In the genomic region with DNA sequence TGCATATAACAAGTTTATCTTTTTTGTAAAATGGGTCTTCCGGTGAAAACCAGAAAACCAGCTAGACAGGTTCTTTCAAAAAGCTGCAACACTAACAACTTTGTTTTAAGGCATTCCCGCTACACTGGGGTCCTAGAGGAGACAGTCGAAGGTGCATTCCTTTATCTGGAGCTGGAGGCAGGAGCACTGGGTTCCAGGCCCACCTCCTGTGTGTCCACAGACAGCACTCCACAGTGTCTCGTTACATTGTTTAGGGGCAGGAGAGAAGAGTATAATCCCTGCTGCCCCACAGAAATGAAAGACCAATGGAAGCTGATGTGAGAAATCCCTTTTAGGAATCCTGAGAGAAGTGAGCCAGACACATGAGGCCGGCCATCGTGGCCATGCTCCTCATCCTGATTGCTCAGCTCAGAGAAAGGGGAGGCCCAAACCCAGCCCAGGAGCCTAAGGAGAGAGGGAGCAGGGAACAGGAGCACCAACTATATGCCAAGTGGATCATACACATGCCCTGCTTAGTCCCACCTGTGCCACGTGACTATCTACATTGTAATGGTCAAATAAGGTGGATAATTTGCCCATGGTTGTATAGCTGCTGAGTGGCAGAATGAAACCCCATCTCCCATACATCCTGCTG, we compare ENCODE assay signal across 27 cellular contexts. TPM values are rescaled to one million over a fixed set of nuclear protein-coding genes. Genes with fewer than 3 reads are reported as not detected.
DNase-seq lines count a peak whose midpoint lies in the region; ATAC-seq and TF ChIP-seq lines count a peak whose summit lies in the region.
"Had no signal": no experiment of that assay in that cellular context is flagged by ENCODE, and none has a peak within 500 bp of the region (broad histone marks: within the 10 kb centered on the region; RNA-seq: fewer than 3 reads in every experiment).

No MANE protein-coding gene starts in this region.

- H3K9me2 ChIP-seq in HCT116 (ENCODE audit: insufficient read depth): no peaks in the 10 kb centered on the region

- H3K27ac Mint-ChIP-seq in T-helper 2 cell treated with Interferon-gamma antibody and Interleukin-4, amounts not matched to agents 5 μg/mL and 100 μg/mL, for 36 hours: no peak overlapping the region
- H3K27ac Mint-ChIP-seq in nephron progenitor cell: peak overlapping the region; percentile 72
- H3K27ac Mint-ChIP-seq: activated naive CD8-positive, alpha-beta T cell; activated T-cell treated with anti-CD3 and anti-CD28 coated beads, Interleukin-2, amount 50 U/mL, for 24 hours; CD4-positive, alpha-beta T cell; T-helper 1 cell treated with Interleukin-12 subunit alpha and Interleukin-12 subunit beta and Interleukin-4 antibody, amounts not matched to agents 30 μg/mL and 1 μg/mL, for 36 hours had no signal

- H3K4me3 ChIP-seq in HCT116 (replicated peaks in 1 of 2; ENCODE audit: low read depth in 1 of 2, low read length in 2 of 2) (no peak overlapping the region), coronary artery (no peak overlapping the region), mammary epithelial cell (replicated peaks in 1 of 3; ENCODE audit: insufficient read depth in 1 of 3, low read depth in 2 of 3, low read length in 3 of 3) (no peak overlapping the region), spleen (no peak overlapping the region)
- H3K4me3 ChIP-seq: breast epithelium, sigmoid colon, stomach had no signal

- no peak for TF ChIP-seq CTCF in HCT116 (IDR thresholded peaks at IDR 0.05 in 2 of 3, conservative IDR thresholded peaks at IDR 0.05 in 1 of 3; ENCODE audit: borderline replicate concordance in 1 of 3, insufficient read depth in 1 of 3, low read depth in 2 of 3, low read length in 2 of 3)
- no peak for TF ChIP-seq CTCF in coronary artery (IDR thresholded peaks at IDR 0.05)
- TF ChIP-seq CTCF in nephron progenitor cell (IDR thresholded peaks at IDR 0.05): no peak
- TF ChIP-seq CTCF in mammary epithelial cell (conservative IDR thresholded peaks at IDR 0.05 in 1 of 2, IDR thresholded peaks at IDR 0.05 in 1 of 2; ENCODE audit: extremely low read depth in 1 of 2, insufficient read depth in 1 of 2, low read depth in 1 of 2, low read length in 2 of 2): no peak
- no peak for TF ChIP-seq CTCF in spleen (IDR thresholded peaks at IDR 0.05 in 8 of 11, conservative IDR thresholded peaks at IDR 0.05 in 3 of 11)

- no peaks in the 10 kb centered on the region for H3K79me2 ChIP-seq in HCT116 (ENCODE audit: insufficient read depth, low read length)
- H3K79me2 ChIP-seq in mammary epithelial cell (ENCODE audit: insufficient read depth, low read length): no peaks in the 10 kb centered on the region

- no peaks in the 10 kb centered on the region for H3K36me3 ChIP-seq in HCT116 (ENCODE audit: control insufficient read depth in 1 of 2, insufficient read depth in 2 of 2, low read length in 2 of 2)
- H3K36me3 ChIP-seq in mammary epithelial cell (ENCODE audit: insufficient read depth, low read length): no peaks in the 10 kb centered on the region
- peaks cover 0 to 19% (median 0%) of the 10 kb centered on the region in 6 donors for H3K36me3 ChIP-seq in spleen
- H3K36me3 ChIP-seq: breast epithelium, sigmoid colon had no signal

- RAD21 ChIA-PET in HCT116 (lab: Charles Lee; ENCODE audit: low non-redundant PET in 1 of 2, low total read pairs in 2 of 2, uncharacterized antibody in 2 of 2, unreplicated experiment in 2 of 2): no interaction called here

- POLR2A ChIA-PET in HCT116 (lab: Charles Lee): no interaction called here

- intact Hi-C loops in HCT116 (cut with micrococcal nuclease) (no loop called here), mammary epithelial cell (cut with micrococcal nuclease) (no loop called here), spleen (cut with DNase I; ENCODE audit: low total_unique reads) (no loop called here)

- peak; percentile 2 for DNase-seq in T-helper 2 cell treated with Interferon-gamma antibody and Interleukin-4, amounts not matched to agents 5 μg/mL and 100 μg/mL, for 36 hours (ENCODE audit: low spot score)
- no peak for DNase-seq in T-helper 2 cell
- no peak for DNase-seq in HCT116 (ENCODE audit: low read depth, low spot score)
- DNase-seq in coronary artery (ENCODE audit: low spot score): peak; percentile 46
- no peak for DNase-seq in nephron progenitor cell
- DNase-seq in mammary epithelial cell: no peak
- DNase-seq in spleen: no peak
- no peak for DNase-seq in dermis blood vessel endothelial cell
- DNase-seq: activated effector memory CD4-positive, alpha-beta T cell treated with anti-CD3 and anti-CD28 coated beads, Interleukin-2, amount 50 U/mL, for 16 hours; activated T-cell treated with anti-CD3 and anti-CD28 coated beads, Interleukin-2, amount 50 U/mL, for 24 hours; CD4-positive, alpha-beta T cell; effector CD4-positive, alpha-beta T cell; HCEC 1CT; NCI-H1105 treated with DMSO at 0.1 percent for 48 hours; NCI-H187 treated with DMSO at 0.1 percent for 48 hours; NCI-H524 treated with DMSO at 0.1 percent for 48 hours; Right ventricle myocardium superior; sigmoid colon; stimulated activated CD4-positive, alpha-beta T cell treated with anti-CD3 and anti-CD28 coated beads, Interleukin-4, amount 100 ng/mL, for 1 hour; stomach had no signal

- H3K4me2 ChIP-seq in HCT116 (ENCODE audit: low read length) (no peak overlapping the region), mammary epithelial cell (ENCODE audit: insufficient read depth, low read depth, low read length) (no peak overlapping the region)

- H3K4me3 Mint-ChIP-seq in T-helper 2 cell treated with Interferon-gamma antibody and Interleukin-4, amounts not matched to agents 5 μg/mL and 100 μg/mL, for 36 hours: no peak overlapping the region
- no peak overlapping the region for H3K4me3 Mint-ChIP-seq in nephron progenitor cell
- H3K4me3 Mint-ChIP-seq: activated naive CD8-positive, alpha-beta T cell; activated T-cell treated with anti-CD3 and anti-CD28 coated beads, Interleukin-2, amount 50 U/mL, for 24 hours; CD4-positive, alpha-beta T cell; T-helper 1 cell treated with Interleukin-12 subunit alpha and Interleukin-12 subunit beta and Interleukin-4 antibody, amounts not matched to agents 30 μg/mL and 1 μg/mL, for 36 hours had no signal

- in situ Hi-C loops in mammary epithelial cell (cut with MboI; ENCODE audit: low sequenced_read_pairs in 2 of 2): no loop called here

- CTCF ChIA-PET in HCT116 (lab: Charles Lee): interaction anchor here (1.0 to 2.4 kb wide), 2 partner anchors 14 to 62 kb away, joined by 4 to 21 read pairs; no protein-coding TSS in a partner anchor
- CTCF ChIA-PET in mammary epithelial cell (lab: Charles Lee; ENCODE audit: low non-redundant PET): no interaction called here

- TF ChIP-seq POLR2A in HCT116 (IDR thresholded peaks at IDR 0.05; ENCODE audit: borderline replicate concordance, extremely low read depth, insufficient read depth, insufficient read length) (no peak), spleen (IDR thresholded peaks at IDR 0.05) (no peak)

- no peak overlapping the region for H3K9ac ChIP-seq in HCT116 (ENCODE audit: low read length)
- H3K9ac ChIP-seq in mammary epithelial cell (ENCODE audit: insufficient read depth, low read length): no peak overlapping the region

- no peaks in the 10 kb centered on the region for H3K9me3 ChIP-seq in HCT116 (ENCODE audit: control insufficient read depth in 1 of 2, insufficient read depth in 1 of 2, low read depth in 1 of 2, low read length in 2 of 2)
- no peaks in the 10 kb centered on the region for H3K9me3 ChIP-seq in mammary epithelial cell (replicated peaks; ENCODE audit: insufficient read depth, low read length)
- H3K9me3 ChIP-seq in spleen: no peaks in the 10 kb centered on the region
- H3K9me3 ChIP-seq: breast epithelium, sigmoid colon, stomach had no signal

- no peaks in the 10 kb centered on the region for H3K9me3 Mint-ChIP-seq in T-helper 2 cell treated with Interferon-gamma antibody and Interleukin-4, amounts not matched to agents 5 μg/mL and 100 μg/mL, for 36 hours
- H3K9me3 Mint-ChIP-seq in nephron progenitor cell: peaks cover 24% of the 10 kb centered on the region
- H3K9me3 Mint-ChIP-seq: activated T-cell treated with anti-CD3 and anti-CD28 coated beads, Interleukin-2, amount 50 U/mL, for 24 hours; CD4-positive, alpha-beta T cell; T-helper 1 cell treated with Interleukin-12 subunit alpha and Interleukin-12 subunit beta and Interleukin-4 antibody, amounts not matched to agents 30 μg/mL and 1 μg/mL, for 36 hours had no signal

- dilution Hi-C loops in mammary epithelial cell (cut with HindIII; ENCODE audit: low sequenced_read_pairs): no loop called here

- peak; percentile 36 for ATAC-seq in HCT116
- ATAC-seq: left lobe of liver, SK-N-SH treated with all-trans-retinoic acid at 6 μM for 48 hours had no signal

- BruUV-seq in HCT116 (replicated peaks; lab: Mats Ljungman, UMichigan) (no TSS peak), mammary epithelial cell (replicated peaks; lab: Mats Ljungman, UMichigan) (no TSS peak)

- peaks cover 14% of the 10 kb centered on the region for H3K27me3 Mint-ChIP-seq in T-helper 2 cell treated with Interferon-gamma antibody and Interleukin-4, amounts not matched to agents 5 μg/mL and 100 μg/mL, for 36 hours (ENCODE audit: low read depth)
- H3K27me3 Mint-ChIP-seq in nephron progenitor cell (ENCODE audit: low read depth, poor library complexity): peaks cover 2% of the 10 kb centered on the region
- H3K27me3 Mint-ChIP-seq: activated naive CD8-positive, alpha-beta T cell; activated T-cell treated with anti-CD3 and anti-CD28 coated beads, Interleukin-2, amount 50 U/mL, for 24 hours; CD4-positive, alpha-beta T cell had no signal

- no peak for TF ChIP-seq RAD21 in HCT116 (IDR thresholded peaks at IDR 0.05; ENCODE audit: low read depth)

- H4K20me1 ChIP-seq in HCT116 (ENCODE audit: insufficient read depth) (no peaks in the 10 kb centered on the region), mammary epithelial cell (ENCODE audit: insufficient read depth, low read length) (no peaks in the 10 kb centered on the region)

- WGBS in mammary epithelial cell (ENCODE audit: low coverage, missing lambda C conversion rate): 69% methylated on average over 6 of the region's 7 CpGs
- WGBS in spleen, 5 donors: 92 to 96% (median 94%) methylated on average over 7 of the region's 7 CpGs

- H3K27ac ChIP-seq in HCT116 (ENCODE audit: low read depth, low read length) (no peak overlapping the region), coronary artery (no peak overlapping the region), mammary epithelial cell (ENCODE audit: insufficient read depth, low read depth, low read length) (no peak overlapping the region), spleen (no peak overlapping the region)
- H3K27ac ChIP-seq: breast epithelium, epithelial cell of prostate, sigmoid colon, stomach had no signal

- H3K4me1 Mint-ChIP-seq in T-helper 2 cell treated with Interferon-gamma antibody and Interleukin-4, amounts not matched to agents 5 μg/mL and 100 μg/mL, for 36 hours (ENCODE audit: low read depth): no peaks in the 10 kb centered on the region
- H3K4me1 Mint-ChIP-seq in nephron progenitor cell: peaks cover 11% of the 10 kb centered on the region

- H3K4me1 ChIP-seq in HCT116 (ENCODE audit: control insufficient read depth in 1 of 2, insufficient read depth in 2 of 2, low read length in 2 of 2) (no peaks in the 10 kb centered on the region; a peak in 1 of 4 replicates), mammary epithelial cell (ENCODE audit: insufficient read depth, low read length) (no peaks in the 10 kb centered on the region), spleen (no peaks in the 10 kb centered on the region)
- H3K4me1 ChIP-seq: breast epithelium, sigmoid colon, stomach had no signal

- H3K27me3 ChIP-seq in HCT116 (ENCODE audit: insufficient read depth, low read length) (no peaks in the 10 kb centered on the region), mammary epithelial cell (ENCODE audit: insufficient read depth, low read length) (no peaks in the 10 kb centered on the region), spleen (replicated peaks in 1 of 7) (no peaks in the 10 kb centered on the region)
- H3K27me3 ChIP-seq: breast epithelium, sigmoid colon, stomach had no signal

- H3K36me3 Mint-ChIP-seq in T-helper 2 cell treated with Interferon-gamma antibody and Interleukin-4, amounts not matched to agents 5 μg/mL and 100 μg/mL, for 36 hours (ENCODE audit: low read depth): no peaks in the 10 kb centered on the region
- peaks cover 43% of the 10 kb centered on the region for H3K36me3 Mint-ChIP-seq in nephron progenitor cell (ENCODE audit: low read depth)
- H3K36me3 Mint-ChIP-seq: activated naive CD8-positive, alpha-beta T cell had no signal

- no peak overlapping the region for H2AFZ ChIP-seq in HCT116 (ENCODE audit: low read depth, low read length, poor library complexity, severe bottlenecking)
- H2AFZ ChIP-seq in mammary epithelial cell (ENCODE audit: low read depth, low read length): no peak overlapping the region

RNA-seq across cellular contexts. Expression of gene CCDC182, which starts 59.5 kb away (rescaled TPM):
- total RNA-seq in HCT116 (2021; ENCODE audit: unreplicated experiment): not detected
- polyA plus RNA-seq in HCT116 (2012): not detected in 2 replicates
- total RNA-seq in mammary epithelial cell: not detected
- not detected for polyA plus RNA-seq in mammary epithelial cell
- not detected for polyA minus RNA-seq in mammary epithelial cell
- total RNA-seq in spleen: not detected
- polyA plus RNA-seq in spleen: not detected
- not detected in 2 replicates for total RNA-seq in dermis blood vessel endothelial cell
- total RNA-seq: breast epithelium; CD4-positive, alpha-beta T cell; left lobe of liver; posterior vena cava; Right ventricle myocardium superior; sigmoid colon; stomach had no signal
- polyA plus RNA-seq: sigmoid colon, stomach had no signal

Comparison
In these comparisons a context has a peak if more than half of its experiments do, and no peak if none do; other contexts are left out.
1. DNase-seq: peak in T-helper 2 cell treated with Interferon-gamma antibody and Interleukin-4, amounts not matched to agents 5 μg/mL and 100 μg/mL, for 36 hours (single experiment) and coronary artery (single experiment); none in T-helper 2 cell (0 of 5), HCT116 (single experiment), nephron progenitor cell (single experiment), mammary epithelial cell (single experiment), spleen (single experiment) and dermis blood vessel endothelial cell (single experiment).